ENCODE assay signal across 9 cellular contexts in the genomic region with DNA sequence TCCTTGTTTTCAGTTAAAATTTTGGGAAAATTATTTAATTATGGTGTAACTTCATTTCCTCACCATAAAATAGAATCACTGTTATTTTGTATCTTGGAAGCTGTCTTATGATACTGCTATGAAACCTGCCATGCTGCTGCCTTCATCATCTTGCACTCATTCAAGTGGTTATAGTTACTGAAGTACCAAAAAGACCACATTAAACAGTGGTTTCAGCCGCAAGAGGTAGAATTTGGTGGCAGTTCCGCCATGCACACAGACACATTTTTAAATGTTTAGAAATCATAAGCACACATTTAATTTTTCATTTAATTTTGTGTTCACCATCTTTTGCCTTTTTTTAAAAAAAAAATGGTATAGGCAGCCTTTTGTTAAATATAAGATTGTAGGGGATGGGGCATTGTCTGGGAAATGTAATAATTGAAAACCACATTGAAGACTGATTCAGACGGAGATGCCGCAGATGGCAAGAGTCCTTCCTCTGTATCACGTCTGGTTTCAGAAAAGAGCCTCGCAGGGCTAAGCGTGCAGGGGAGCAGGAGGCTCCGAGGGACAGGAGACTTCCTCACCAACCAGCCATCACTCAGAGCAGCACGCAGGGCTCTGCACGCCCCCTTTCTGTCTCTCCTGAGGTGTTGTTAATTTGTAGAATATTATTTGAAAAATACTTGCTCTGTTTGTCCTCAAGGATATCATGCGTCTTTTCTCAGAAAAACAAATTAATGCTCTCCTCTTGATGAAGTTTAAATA.
DNase-seq lines count a peak whose midpoint lies in the region; ATAC-seq and TF ChIP-seq lines count a peak whose summit lies in the region.
"Had no signal": no experiment of that assay in that cellular context is flagged by ENCODE, and none has a peak within 500 bp of the region (broad histone marks: within the 10 kb centered on the region; RNA-seq: fewer than 3 reads in every experiment).

No MANE protein-coding gene starts in this region.

- 73 to 83% methylated on average over 11 of the region's 11 CpGs for WGBS in upper lobe of left lung, 2 donors

- ATAC-seq in stimulated activated naive B cell treated with anti-CD40 and anti-IgM and Interleukin-4, amounts not matched to agents 10 μg/mL and 1 μg/mL and 100 μg/mL, for 72 hours (replicated peaks), result peak; percentile 69 to 81
- ATAC-seq in upper lobe of left lung (ENCODE audit: low FRiP score in 2 of 2) (no peak), PC-3 (no peak)

- POLR2A ChIA-PET in PC-3 (lab: Charles Lee; ENCODE audit: unreplicated experiment), result no interaction called here

- no peak overlapping the region for H3K27ac Mint-ChIP-seq in activated naive CD8-positive, alpha-beta T cell
- H3K27ac Mint-ChIP-seq in stimulated activated naive B cell treated with anti-CD40 and anti-IgM and Interleukin-4, amounts not matched to agents 10 μg/mL and 1 μg/mL and 100 μg/mL, for 72 hours, result no peak overlapping the region

- peaks cover 24% of the 10 kb centered on the region for H3K27me3 ChIP-seq in Loucy (ENCODE audit: insufficient read depth, low read length, poor library complexity, severe bottlenecking)
- H3K27me3 ChIP-seq in upper lobe of left lung, result no peaks in the 10 kb centered on the region
- peaks cover 8% of the 10 kb centered on the region; the same call in 1 of the 2 replicates for H3K27me3 ChIP-seq in PC-3 (ENCODE audit: low read length)

- H3K9me2 ChIP-seq in Loucy (replicated peaks; ENCODE audit: low read depth, low read length) (no peaks in the 10 kb centered on the region), PC-3 (replicated peaks; ENCODE audit: low read length) (no peaks in the 10 kb centered on the region)

- peak; percentile 49 to 78 for DNase-seq in NCI-H526 (lab: John Stamatoyannopoulos, UW)
- no peak for DNase-seq in NCI-H526 treated with DMSO at 0.1 percent for 48 hours (lab: John Stamatoyannopoulos, UW)
- no peak for DNase-seq in stimulated activated naive B cell treated with anti-CD40 and anti-IgM and Interleukin-4, amounts not matched to agents 10 μg/mL and 1 μg/mL and 100 μg/mL, for 72 hours
- no peak for DNase-seq in upper lobe of left lung
- DNase-seq in PC-3, result no peak
- no peak for DNase-seq in NCI-H748 (lab: John Stamatoyannopoulos, UW; ENCODE audit: unreplicated experiment)

- intact Hi-C loops in PC-3 (cut with micrococcal nuclease), result no loop called here

- H2AFZ ChIP-seq in Loucy (ENCODE audit: low read length), result no peak overlapping the region
- H2AFZ ChIP-seq in PC-3 (ENCODE audit: low read length), result no peak overlapping the region

- TF ChIP-seq CTCF in Loucy (conservative IDR thresholded peaks at IDR 0.05; ENCODE audit: low read length) (peak; percentile 38; the same call in 1 of the 2 replicates), upper lobe of left lung (IDR thresholded peaks at IDR 0.05) (no peak), PC-3 (conservative IDR thresholded peaks at IDR 0.05; ENCODE audit: low read depth, low read length) (no peak)

- H3K9ac ChIP-seq in Loucy (ENCODE audit: low read depth, low read length, poor library complexity, severe bottlenecking), result no peak overlapping the region
- H3K9ac ChIP-seq in PC-3 (ENCODE audit: low read length), result no peak overlapping the region

- CTCF ChIA-PET in PC-3 (lab: Charles Lee), result no interaction called here

- no peaks in the 10 kb centered on the region for H3K36me3 Mint-ChIP-seq in activated naive CD8-positive, alpha-beta T cell
- peaks cover 0 to 1% of the 10 kb centered on the region in 2 donors for H3K36me3 Mint-ChIP-seq in stimulated activated naive B cell treated with anti-CD40 and anti-IgM and Interleukin-4, amounts not matched to agents 10 μg/mL and 1 μg/mL and 100 μg/mL, for 72 hours

- H3K27ac ChIP-seq in upper lobe of left lung (no peak overlapping the region), PC-3 (ENCODE audit: low read length) (no peak overlapping the region)
- H3K27ac ChIP-seq: 22Rv1 had no signal

- H3K4me3 ChIP-seq in Loucy (ENCODE audit: low read length, poor library complexity, severe bottlenecking) (peak overlapping the region; percentile 44), upper lobe of left lung (no peak overlapping the region), PC-3 (ENCODE audit: low read length) (no peak overlapping the region)

- H3K36me3 ChIP-seq in Loucy (ENCODE audit: insufficient read depth, low read length) (no peaks in the 10 kb centered on the region), upper lobe of left lung (no peaks in the 10 kb centered on the region), PC-3 (ENCODE audit: low read depth, low read length) (no peaks in the 10 kb centered on the region)

- H3K4me1 ChIP-seq in Loucy (ENCODE audit: insufficient read depth, low read length, poor library complexity, severe bottlenecking), result peaks cover 22% of the 10 kb centered on the region
- H3K4me1 ChIP-seq in upper lobe of left lung, result peaks cover 0 to 17% (median 6%) of the 10 kb centered on the region in 4 donors
- no peaks in the 10 kb centered on the region for H3K4me1 ChIP-seq in PC-3 (ENCODE audit: insufficient read depth, low read length)

- H4K20me1 ChIP-seq in Loucy (ENCODE audit: insufficient read depth, low read length, poor library complexity, severe bottlenecking) (no peaks in the 10 kb centered on the region), PC-3 (ENCODE audit: low read length) (no peaks in the 10 kb centered on the region)

- no peaks in the 10 kb centered on the region for H3K9me3 Mint-ChIP-seq in activated naive CD8-positive, alpha-beta T cell (ENCODE audit: low read depth)
- peaks cover 0 to 4% of the 10 kb centered on the region in 2 donors for H3K9me3 Mint-ChIP-seq in stimulated activated naive B cell treated with anti-CD40 and anti-IgM and Interleukin-4, amounts not matched to agents 10 μg/mL and 1 μg/mL and 100 μg/mL, for 72 hours

- H3K79me2 ChIP-seq in Loucy (ENCODE audit: insufficient read depth, low read length) (no peaks in the 10 kb centered on the region), PC-3 (ENCODE audit: low read length) (no peaks in the 10 kb centered on the region)

- no peak for TF ChIP-seq EP300 in upper lobe of left lung (IDR thresholded peaks at IDR 0.05)

- H3K4me2 ChIP-seq in Loucy (ENCODE audit: low read depth, low read length, poor library complexity, severe bottlenecking) (peak overlapping the region; percentile 51), PC-3 (ENCODE audit: low read length) (no peak overlapping the region)

- H3K4me1 Mint-ChIP-seq in activated naive CD8-positive, alpha-beta T cell (ENCODE audit: low read depth), result peaks cover 43% of the 10 kb centered on the region
- H3K4me1 Mint-ChIP-seq in stimulated activated naive B cell treated with anti-CD40 and anti-IgM and Interleukin-4, amounts not matched to agents 10 μg/mL and 1 μg/mL and 100 μg/mL, for 72 hours, result peaks cover 12 to 16% of the 10 kb centered on the region in 2 donors

- H3F3A ChIP-seq in Loucy (ENCODE audit: low read depth) (no peaks in the 10 kb centered on the region), PC-3 (ENCODE audit: low read length, unreplicated experiment) (no peaks in the 10 kb centered on the region)

- H3K9me3 ChIP-seq in Loucy (ENCODE audit: insufficient read depth, low read depth, low read length) (no peaks in the 10 kb centered on the region), upper lobe of left lung (no peaks in the 10 kb centered on the region), PC-3 (ENCODE audit: low read length) (no peaks in the 10 kb centered on the region)

- peaks cover 39% of the 10 kb centered on the region for H3K27me3 Mint-ChIP-seq in activated naive CD8-positive, alpha-beta T cell
- H3K27me3 Mint-ChIP-seq in stimulated activated naive B cell treated with anti-CD40 and anti-IgM and Interleukin-4, amounts not matched to agents 10 μg/mL and 1 μg/mL and 100 μg/mL, for 72 hours, result peaks cover 19 to 26% of the 10 kb centered on the region in 2 donors

- TF ChIP-seq POLR2A in upper lobe of left lung (IDR thresholded peaks at IDR 0.05), result no peak

- H3K4me3 Mint-ChIP-seq in activated naive CD8-positive, alpha-beta T cell, result peak overlapping the region; percentile 44
- no peak overlapping the region for H3K4me3 Mint-ChIP-seq in stimulated activated naive B cell treated with anti-CD40 and anti-IgM and Interleukin-4, amounts not matched to agents 10 μg/mL and 1 μg/mL and 100 μg/mL, for 72 hours

- no TSS peak for BruUV-seq in PC-3 (replicated peaks; lab: Mats Ljungman, UMichigan)

Comparison
In these comparisons a context has a peak if more than half of its experiments do, and no peak if none do; other contexts are left out.
1. DNase-seq: peak in NCI-H526 (2 of 2); none in NCI-H526 treated with DMSO at 0.1 percent for 48 hours (single experiment), stimulated activated naive B cell treated with anti-CD40 and anti-IgM and Interleukin-4, amounts not matched to agents 10 μg/mL and 1 μg/mL and 100 μg/mL, for 72 hours (single experiment), upper lobe of left lung (0 of 2), PC-3 (single experiment) and NCI-H748 (single experiment).
2. ATAC-seq: peak in stimulated activated naive B cell treated with anti-CD40 and anti-IgM and Interleukin-4, amounts not matched to agents 10 μg/mL and 1 μg/mL and 100 μg/mL, for 72 hours (2 of 2); none in upper lobe of left lung (0 of 2) and PC-3 (single experiment).